ENCODE assay signal across 12 cellular contexts in genomic region chr17:66466421-66466820, GRCh38.
DNase-seq lines count a peak whose midpoint lies in the region; ATAC-seq and TF ChIP-seq lines count a peak whose summit lies in the region.
"Had no signal": no experiment of that assay in that cellular context is flagged by ENCODE, and none has a peak within 500 bp of the region (broad histone marks: within the 10 kb centered on the region; RNA-seq: fewer than 3 reads in every experiment).

No MANE protein-coding gene starts in this region.

- intact Hi-C loops in dendritic cell treated with granulocyte-macrophage colony-stimulating factor and Interleukin-4, amounts not matched to agents 40 ng/mL and 50 ng/mL, for 4 days (cut with micrococcal nuclease): loop anchor here (5.0 kb wide), 1 partner anchor 34 kb away; no protein-coding TSS in a partner anchor
- intact Hi-C loops in spleen (cut with DNase I; ENCODE audit: low total_unique reads): no loop called here

- H3K4me3 Mint-ChIP-seq in activated CD8-positive, alpha-beta memory T cell treated with anti-CD3 and anti-CD28 coated beads, Interleukin-2, amount 10 ng/mL, durations not matched to agents 7 days and 5 days: no peak overlapping the region
- H3K4me3 Mint-ChIP-seq in dendritic cell treated with granulocyte-macrophage colony-stimulating factor and Interleukin-4, amounts not matched to agents 40 ng/mL and 50 ng/mL, for 4 days: no peak overlapping the region

- no peaks in the 10 kb centered on the region for H3K36me3 ChIP-seq in spleen
- H3K36me3 ChIP-seq: thyroid gland had no signal

- H3K4me3 ChIP-seq in spleen: no peak overlapping the region
- H3K4me3 ChIP-seq: thyroid gland had no signal

- ATAC-seq in activated CD8-positive, alpha-beta memory T cell treated with anti-CD3 and anti-CD28 coated beads, Interleukin-2, amount 10 ng/mL, durations not matched to agents 7 days and 5 days: no peak
- ATAC-seq in HG02852 (IDR thresholded peaks at IDR 0.05; ENCODE audit: unreplicated experiment) (no peak), HG02870 (IDR thresholded peaks at IDR 0.05; ENCODE audit: unreplicated experiment) (no peak), GM18868 (IDR thresholded peaks at IDR 0.05; ENCODE audit: unreplicated experiment) (no peak)

- TF ChIP-seq POLR2A in spleen (IDR thresholded peaks at IDR 0.05): no peak

- peak overlapping the region; percentile 86 for H3K27ac Mint-ChIP-seq in activated CD8-positive, alpha-beta memory T cell treated with anti-CD3 and anti-CD28 coated beads, Interleukin-2, amount 10 ng/mL, durations not matched to agents 7 days and 5 days
- peak overlapping the region; percentile 25 for H3K27ac Mint-ChIP-seq in dendritic cell treated with granulocyte-macrophage colony-stimulating factor and Interleukin-4, amounts not matched to agents 40 ng/mL and 50 ng/mL, for 4 days

- no peak for DNase-seq in activated CD8-positive, alpha-beta memory T cell treated with anti-CD3 and anti-CD28 coated beads, Interleukin-2, amount 10 ng/mL, durations not matched to agents 7 days and 5 days
- no peak for DNase-seq in activated CD8-positive, alpha-beta memory T cell treated with anti-CD3 and anti-CD28 coated beads, Interleukin-2, amount 50 U/mL, for 4 hours
- DNase-seq in RWPE1 (ENCODE audit: low spot score) (no peak), spleen (no peak)
- DNase-seq: cerebellar nuclear complex, RPMI8226, thyroid gland had no signal

- 61 to 72% (median 67%) methylated on average over 4 of the region's 4 CpGs for WGBS in spleen, 5 donors

- H3K27ac ChIP-seq in RWPE1 (peak overlapping the region; percentile 74), spleen (peak overlapping the region in 5 of 8 donors; percentile 53 to 69 (median 56))
- H3K27ac ChIP-seq: thyroid gland, VCaP had no signal

- no peaks in the 10 kb centered on the region for H3K9me3 ChIP-seq in spleen
- H3K9me3 ChIP-seq: thyroid gland had no signal

- H3K36me3 Mint-ChIP-seq in activated CD8-positive, alpha-beta memory T cell treated with anti-CD3 and anti-CD28 coated beads, Interleukin-2, amount 10 ng/mL, durations not matched to agents 7 days and 5 days: peaks cover 3% of the 10 kb centered on the region
- no peaks in the 10 kb centered on the region for H3K36me3 Mint-ChIP-seq in dendritic cell treated with granulocyte-macrophage colony-stimulating factor and Interleukin-4, amounts not matched to agents 40 ng/mL and 50 ng/mL, for 4 days (ENCODE audit: low read depth)

- no peaks in the 10 kb centered on the region for H3K9me3 Mint-ChIP-seq in activated CD8-positive, alpha-beta memory T cell treated with anti-CD3 and anti-CD28 coated beads, Interleukin-2, amount 10 ng/mL, durations not matched to agents 7 days and 5 days (ENCODE audit: low read depth)
- H3K9me3 Mint-ChIP-seq in dendritic cell treated with granulocyte-macrophage colony-stimulating factor and Interleukin-4, amounts not matched to agents 40 ng/mL and 50 ng/mL, for 4 days: no peaks in the 10 kb centered on the region

- CTCF ChIA-PET in activated CD8-positive, alpha-beta memory T cell treated with anti-CD3 and anti-CD28 coated beads, Interleukin-2, amount 10 ng/mL, durations not matched to agents 7 days and 5 days (lab: Charles Lee): interaction anchor here (0.8 to 1.8 kb wide), 3 partner anchors 75 to 211 kb away, joined by 3 to 4 read pairs (median 4); no protein-coding TSS in a partner anchor
- CTCF ChIA-PET in RWPE1 (lab: Yijun Ruan, JAX): no interaction called here

- no peaks in the 10 kb centered on the region for H3K27me3 Mint-ChIP-seq in activated CD8-positive, alpha-beta memory T cell treated with anti-CD3 and anti-CD28 coated beads, Interleukin-2, amount 10 ng/mL, durations not matched to agents 7 days and 5 days
- H3K27me3 Mint-ChIP-seq in dendritic cell treated with granulocyte-macrophage colony-stimulating factor and Interleukin-4, amounts not matched to agents 40 ng/mL and 50 ng/mL, for 4 days: no peaks in the 10 kb centered on the region

- POLR2A ChIA-PET in RWPE1 (lab: Yijun Ruan, JAX; ENCODE audit: low non-redundant PET): no interaction called here

- peaks cover 47% of the 10 kb centered on the region for H3K4me1 Mint-ChIP-seq in activated CD8-positive, alpha-beta memory T cell treated with anti-CD3 and anti-CD28 coated beads, Interleukin-2, amount 10 ng/mL, durations not matched to agents 7 days and 5 days
- peaks cover 73% of the 10 kb centered on the region for H3K4me1 Mint-ChIP-seq in dendritic cell treated with granulocyte-macrophage colony-stimulating factor and Interleukin-4, amounts not matched to agents 40 ng/mL and 50 ng/mL, for 4 days (ENCODE audit: low read depth)

- TF ChIP-seq CTCF in RWPE1 (conservative IDR thresholded peaks at IDR 0.05; ENCODE audit: low read depth) (no peak), spleen (IDR thresholded peaks at IDR 0.05 in 8 of 11, conservative IDR thresholded peaks at IDR 0.05 in 3 of 11) (no peak)

- no peaks in the 10 kb centered on the region for H3K27me3 ChIP-seq in spleen (replicated peaks in 1 of 7)
- H3K27me3 ChIP-seq: thyroid gland had no signal

- peaks cover 22 to 86% (median 55%) of the 10 kb centered on the region in 6 donors for H3K4me1 ChIP-seq in spleen
